Comparison of ENCODE assay signal across 27 cellular contexts in the genomic region with DNA sequence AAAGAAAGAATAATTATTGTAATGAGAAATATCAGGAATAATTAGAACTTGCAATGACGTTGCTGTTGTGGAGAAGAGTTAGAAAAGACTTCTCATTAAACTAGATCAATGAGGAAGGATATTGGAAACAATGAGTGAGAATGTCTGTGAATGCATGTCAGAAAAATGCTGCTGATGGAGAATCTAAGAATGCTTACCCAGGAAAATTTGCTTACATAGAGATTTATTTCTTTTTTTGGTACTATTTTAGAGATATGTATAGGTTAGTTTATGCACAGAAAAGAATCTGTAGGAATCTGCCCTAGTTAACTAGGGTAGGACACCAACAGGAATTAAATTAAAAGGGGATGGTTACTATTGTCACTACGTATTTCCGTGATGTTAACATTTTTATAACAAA.
"Had no signal": no experiment of that assay in that cellular context is flagged by ENCODE, and none has a peak within 500 bp of the region (broad histone marks: within the 10 kb centered on the region; RNA-seq: fewer than 3 reads in every experiment).

No MANE protein-coding gene starts in this region.

- H3K4me1 ChIP-seq: stomach, suprapubic skin, testis, thyroid gland, tibial artery, tibial nerve, transverse colon, upper lobe of left lung, upper lobe of right lung, uterus, vagina had no signal

- H3K36me3 ChIP-seq: stomach, suprapubic skin, thoracic aorta, thyroid gland, tibial artery, tibial nerve, transverse colon, upper lobe of left lung, upper lobe of right lung, uterus, vagina had no signal

- DNase-seq: stimulated activated CD4-positive, alpha-beta T cell treated with anti-CD3 and anti-CD28 coated beads, Interleukin-2, amount 100 ng/mL, for 48 hours; stimulated activated CD4-positive, alpha-beta T cell treated with anti-CD3 and anti-CD28 coated beads, Interleukin-4, amount 100 ng/mL, for 1 hour; stimulated activated CD4-positive, alpha-beta T cell treated with anti-CD3 and anti-CD28 coated beads, Interleukin-4, amount 100 ng/mL, for 24 hours; stimulated activated CD4-positive, alpha-beta T cell treated with anti-CD3 and anti-CD28 coated beads, Interleukin-4, amount 100 ng/mL, for 4 hours; stimulated activated CD8-positive, alpha-beta memory T cell treated with anti-CD3 and anti-CD28 coated beads, Interleukin-4, amount 100 ng/mL, for 48 hours; stimulated activated naive B cell treated with anti-CD40 and anti-IgM and Interleukin-4, amounts not matched to agents 10 μg/mL and 1 μg/mL and 100 μg/mL, for 72 hours; stimulated activated naive CD4-positive, alpha-beta T cell; stimulated activated naive CD4-positive, alpha-beta T cell treated with Interleukin-2 at 50 U/mL for 16 hours; stimulated activated naive CD8-positive, alpha-beta T cell treated with anti-CD3 and anti-CD28 coated beads, Interleukin-15, amount 100 ng/mL, for 72 hours; stimulated activated naive CD8-positive, alpha-beta T cell treated with anti-CD3 and anti-CD28 coated beads, Interleukin-15, Interleukin-2, amounts not matched to agents 100 U/mL and 50 U/mL, for 24 hours; stomach; substantia nigra; testis; thyroid gland; tibial artery; transverse colon; trophoblast cell; upper lobe of left lung; upper lobe of right lung; uterus had no signal

- H3K27me3 ChIP-seq: suprapubic skin, testis, thyroid gland, tibial artery, tibial nerve, transverse colon, upper lobe of left lung, uterus, vagina had no signal

- ATAC-seq: stimulated activated effector memory CD8-positive, alpha-beta T cell treated with anti-CD3 and anti-CD28 coated beads, Interleukin-12 subunit alpha, Interleukin-12 subunit beta, amount 100 ng/mL, for 72 hours; stimulated activated memory B cell treated with anti-CD40 and anti-IgM and Interleukin-4, amounts not matched to agents 10 μg/mL and 1 μg/mL and 100 μg/mL, for 72 hours; stimulated activated naive B cell treated with anti-CD40 and anti-IgM and Interleukin-4, amounts not matched to agents 10 μg/mL and 1 μg/mL and 100 μg/mL, for 72 hours; stimulated activated naive CD8-positive, alpha-beta T cell treated with anti-CD3 and anti-CD28 coated beads, Interleukin-15, amount 100 ng/mL, for 72 hours; stimulated activated naive CD8-positive, alpha-beta T cell treated with anti-CD3 and anti-CD28 coated beads, Interleukin-15, Interleukin-2, amounts not matched to agents 100 U/mL and 50 U/mL, for 24 hours; upper lobe of right lung had no signal

- H3K4me3 ChIP-seq: stomach, suprapubic skin, testis, thoracic aorta, thyroid gland, tibial artery, tibial nerve, transverse colon, upper lobe of left lung, upper lobe of right lung, uterus, vagina had no signal

- H3K9me3 ChIP-seq: stomach, suprapubic skin, testis, thoracic aorta, thyroid gland, tibial artery, tibial nerve, transverse colon, upper lobe of left lung, upper lobe of right lung, uterus, vagina had no signal

- FAIRE-seq: urothelium cell line had no signal

- H3K27ac ChIP-seq: stomach, suprapubic skin, testis, thoracic aorta, thyroid gland, tibial artery, tibial nerve, transverse colon, upper lobe of left lung, upper lobe of right lung, uterus, vagina had no signal
